1 cellular context compared by ENCODE assay signal in genomic region chr2:218568190-218569037, GRCh38.
TF ChIP-seq lines count a peak whose summit lies in the region.

Gene CNOT9 (plus strand): TSS chr2:218568839. CDS start chr2:218568955, 116 bp downstream.
Gene USP37 (minus strand): TSS chr2:218568351. CDS start chr2:218558653, 9,698 bp downstream.

TF ChIP-seq in HEK293, 187 proteins besides CTCF, POLR2A, EP300 and RAD21 (continued from another document and continues in another):
- TF ChIP-seq PRDM4 (tag by site-specific recombination; IDR thresholded peaks at IDR 0.05) = peak; percentile 37; the same call in 1 of the 2 replicates
- 0 out of 2 replicates have a peak, but pooled peaks have one; percentile 24 for TF ChIP-seq ZNF362 (tag by site-specific recombination; IDR thresholded peaks at IDR 0.05)
- no peak for TF ChIP-seq ZNF747 (tag by site-specific recombination; IDR thresholded peaks at IDR 0.05)
- peak; percentile 58 for TF ChIP-seq ZNF600 (tag by site-specific recombination; IDR thresholded peaks at IDR 0.05)
- no peak for TF ChIP-seq MEIS1 (CRISPR knock-in tag; IDR thresholded peaks at IDR 0.05; ENCODE audit: borderline replicate concordance)
- no peak for TF ChIP-seq ZNF112 (tag by site-specific recombination; IDR thresholded peaks at IDR 0.05)
- TF ChIP-seq ZNF670 (tag by site-specific recombination; IDR thresholded peaks at IDR 0.05; ENCODE audit: low read depth) = no peak
- TF ChIP-seq ZNF2 (tag by site-specific recombination; IDR thresholded peaks at IDR 0.05) = peak; percentile 71
- TF ChIP-seq ZNF223 (tag by site-specific recombination; IDR thresholded peaks at IDR 0.05) = no peak
- no peak for TF ChIP-seq SALL2 (tag by site-specific recombination; IDR thresholded peaks at IDR 0.05; ENCODE audit: borderline replicate concordance)
- TF ChIP-seq ZNF311 (tag by site-specific recombination; IDR thresholded peaks at IDR 0.05; ENCODE audit: borderline replicate concordance) = no peak
- TF ChIP-seq ZNF114 (tag by site-specific recombination; IDR thresholded peaks at IDR 0.05) = no peak
- TF ChIP-seq ZNF843 (tag by site-specific recombination; IDR thresholded peaks at IDR 0.05) = no peak
- TF ChIP-seq KLF8 (tag by site-specific recombination; IDR thresholded peaks at IDR 0.05) = peak; percentile 86
- peak; percentile 69 for TF ChIP-seq GLIS1 (tag by site-specific recombination; IDR thresholded peaks at IDR 0.05)
- no peak for TF ChIP-seq ZNF585B (tag by site-specific recombination; IDR thresholded peaks at IDR 0.05)
- peak; percentile 41 for TF ChIP-seq ZIC2 (tag by site-specific recombination; IDR thresholded peaks at IDR 0.05)
- peak; percentile 89 for TF ChIP-seq YY2 (tag by site-specific recombination; IDR thresholded peaks at IDR 0.05)
- peak; percentile 67; the same call in 1 of the 2 replicates for TF ChIP-seq ZBTB1 (tag by site-specific recombination; IDR thresholded peaks at IDR 0.05)
- no peak for TF ChIP-seq ZNF354C (tag by site-specific recombination; IDR thresholded peaks at IDR 0.05; ENCODE audit: borderline replicate concordance, low read depth)
- peak; percentile 86 for TF ChIP-seq SP2 (tag by site-specific recombination; IDR thresholded peaks at IDR 0.05)
- TF ChIP-seq SETDB1 (IDR thresholded peaks at IDR 0.05; ENCODE audit: insufficient read length, low read length) = peak; percentile 76
- no peak for TF ChIP-seq ZNF175 (tag by site-specific recombination; IDR thresholded peaks at IDR 0.05)
- no peak for TF ChIP-seq TSHZ1 (tag by site-specific recombination; IDR thresholded peaks at IDR 0.05; ENCODE audit: borderline replicate concordance)
- no peak for TF ChIP-seq ZNF16 (tag by site-specific recombination; IDR thresholded peaks at IDR 0.05; ENCODE audit: low read depth)
- no peak for TF ChIP-seq ZBTB49 (tag by site-specific recombination; IDR thresholded peaks at IDR 0.05; ENCODE audit: low read depth)
- no peak for TF ChIP-seq ZNF19 (tag by site-specific recombination; IDR thresholded peaks at IDR 0.05; ENCODE audit: low read depth)
- TF ChIP-seq ZNF510 (tag by site-specific recombination; IDR thresholded peaks at IDR 0.05; ENCODE audit: insufficient replicate concordance) = no peak
- no peak for TF ChIP-seq ZNF423 (tag by site-specific recombination; IDR thresholded peaks at IDR 0.05)
- TF ChIP-seq ZNF654 (tag by site-specific recombination; IDR thresholded peaks at IDR 0.05; ENCODE audit: low read depth) = no peak
- peak; percentile 72 for TF ChIP-seq KLF1 (tag by site-specific recombination; IDR thresholded peaks at IDR 0.05)
- TF ChIP-seq ZNF133 (tag by site-specific recombination; IDR thresholded peaks at IDR 0.05) = no peak
- TF ChIP-seq ZNF449 (tag by site-specific recombination; IDR thresholded peaks at IDR 0.05) = 0 out of 2 replicates have a peak, but pooled peaks have one; percentile 33
- TF ChIP-seq ZNF561 (tag by site-specific recombination; IDR thresholded peaks at IDR 0.05; ENCODE audit: borderline replicate concordance) = 0 out of 2 replicates have a peak, but pooled peaks have one; percentile 25
- no peak for TF ChIP-seq ZNF416 (tag by site-specific recombination; IDR thresholded peaks at IDR 0.05)
- no peak for TF ChIP-seq ZNF626 (tag by site-specific recombination; IDR thresholded peaks at IDR 0.05)
- TF ChIP-seq ZFP37 (tag by site-specific recombination; IDR thresholded peaks at IDR 0.05) = no peak; the same call in none of the 2 replicates
- no peak for TF ChIP-seq ZNF426 (tag by site-specific recombination; IDR thresholded peaks at IDR 0.05)
- no peak for TF ChIP-seq ZNF174 (tag by site-specific recombination; IDR thresholded peaks at IDR 0.05)
- no peak for TF ChIP-seq SCRT1 (tag by site-specific recombination; IDR thresholded peaks at IDR 0.05; ENCODE audit: borderline replicate concordance)
- TF ChIP-seq ZNF366 (tag by site-specific recombination; conservative IDR thresholded peaks at IDR 0.05) = peak; percentile 90
- peak; percentile 86; the same call in 1 of the 2 replicates for TF ChIP-seq KLF9 (tag by site-specific recombination; IDR thresholded peaks at IDR 0.05; ENCODE audit: low read depth)
- peak; percentile 84 for TF ChIP-seq ZNF24 (tag by site-specific recombination; IDR thresholded peaks at IDR 0.05)
- no peak for TF ChIP-seq HOXD13 (CRISPR knock-in tag; IDR thresholded peaks at IDR 0.05; ENCODE audit: borderline replicate concordance)
- TF ChIP-seq OSR2 (tag by site-specific recombination; IDR thresholded peaks at IDR 0.05) = no peak
- TF ChIP-seq INSM2 (tag by site-specific recombination; IDR thresholded peaks at IDR 0.05) = peak; percentile 82
- TF ChIP-seq ZNF157 (tag by site-specific recombination; IDR thresholded peaks at IDR 0.05) = no peak
- no peak for TF ChIP-seq ZNF530 (tag by site-specific recombination; IDR thresholded peaks at IDR 0.05; ENCODE audit: low read depth)
- TF ChIP-seq ZNF239 (tag by site-specific recombination; IDR thresholded peaks at IDR 0.05) = no peak
- no peak for TF ChIP-seq ZNF302 (tag by site-specific recombination; IDR thresholded peaks at IDR 0.05; ENCODE audit: low read depth)
- no peak for TF ChIP-seq PRDM1 (tag by site-specific recombination; IDR thresholded peaks at IDR 0.05)
- TF ChIP-seq OVOL3 (tag by site-specific recombination; IDR thresholded peaks at IDR 0.05) = no peak
- no peak for TF ChIP-seq ZNF138 (tag by site-specific recombination; IDR thresholded peaks at IDR 0.05; ENCODE audit: borderline replicate concordance)
- TF ChIP-seq ZNF26 (tag by site-specific recombination; IDR thresholded peaks at IDR 0.05) = no peak
- TF ChIP-seq ZXDB (tag by site-specific recombination; IDR thresholded peaks at IDR 0.05) = peak; percentile 97
- no peak for TF ChIP-seq RBAK (tag by site-specific recombination; IDR thresholded peaks at IDR 0.05)
- 0 out of 2 replicates have a peak, but pooled peaks have one; percentile 36 for TF ChIP-seq ZNF18 (tag by site-specific recombination; IDR thresholded peaks at IDR 0.05)
- no peak for TF ChIP-seq ZNF10 (tag by site-specific recombination; IDR thresholded peaks at IDR 0.05)
- TF ChIP-seq ZNF211 (tag by site-specific recombination; IDR thresholded peaks at IDR 0.05; ENCODE audit: low read depth) = no peak
